ENCODE assay signal across 1 cellular context in the genomic region with DNA sequence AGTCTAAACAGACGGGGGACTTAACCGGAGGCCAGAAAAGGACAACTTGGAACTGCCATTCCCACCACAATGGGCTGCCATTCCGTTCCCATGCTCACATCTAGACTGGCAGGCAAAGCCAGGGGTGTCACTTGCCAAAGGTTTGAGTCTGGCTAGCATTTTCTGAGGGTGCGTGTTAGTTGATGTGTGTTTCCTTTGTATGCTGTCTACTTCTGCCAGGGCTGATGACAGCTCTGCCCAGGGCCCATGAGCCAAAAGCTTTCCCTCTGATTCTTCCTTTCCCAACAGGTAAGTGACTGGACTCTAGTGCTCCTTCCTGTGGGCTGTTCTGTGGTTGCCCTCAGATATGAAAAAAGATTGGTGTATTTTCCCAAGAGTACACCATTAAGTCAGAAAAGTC.
TF ChIP-seq lines count a peak whose summit lies in the region.

No MANE protein-coding gene starts in this region.

TF ChIP-seq in K562, 482 proteins besides CTCF, POLR2A, EP300 and RAD21:
- TF ChIP-seq, protein P1, sequence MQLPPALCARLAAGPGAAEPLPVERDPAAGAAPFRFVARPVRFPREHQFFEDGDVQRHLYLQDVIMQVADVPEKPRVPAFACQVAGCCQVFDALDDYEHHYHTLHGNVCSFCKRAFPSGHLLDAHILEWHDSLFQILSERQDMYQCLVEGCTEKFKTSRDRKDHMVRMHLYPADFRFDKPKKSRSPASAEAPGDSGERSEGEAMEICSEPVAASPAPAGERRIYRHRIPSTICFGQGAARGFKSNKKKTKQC (CRISPR knock-in tag; IDR thresholded peaks at IDR 0.05) = no peak
- 0 out of 2 replicates have a peak, but pooled peaks have one; percentile 15 for TF ChIP-seq BACH1 (tag; IDR thresholded peaks at IDR 0.05)
- TF ChIP-seq GATA2 (CRISPR knock-in tag; IDR thresholded peaks at IDR 0.05) = peak; percentile 3; the same call in 1 of the 2 replicates
